Comparison of ENCODE assay signal across 4 cellular contexts in genomic region chr18:44156816-44157215, GRCh38.
"Had no signal": no experiment of that assay in that cellular context is flagged by ENCODE, and none has a peak within 500 bp of the region (broad histone marks: within the 10 kb centered on the region; RNA-seq: fewer than 3 reads in every experiment).

No MANE protein-coding gene starts in this region.

- H3K27me3 Mint-ChIP-seq: IgD-negative memory B cell had no signal

- H3K27ac Mint-ChIP-seq: GM23338, H9, IgD-negative memory B cell had no signal

- DNase-seq: H9, HCEC 1CT had no signal

- H3K36me3 Mint-ChIP-seq: IgD-negative memory B cell had no signal

- H3K4me1 Mint-ChIP-seq: GM23338, H9, IgD-negative memory B cell had no signal

- H3K9me3 Mint-ChIP-seq: GM23338 had no signal

- ATAC-seq: GM23338 had no signal

- H3K4me3 Mint-ChIP-seq: GM23338, H9, IgD-negative memory B cell had no signal
